Comparison of ENCODE assay signal across 8 cellular contexts in the genomic region with DNA sequence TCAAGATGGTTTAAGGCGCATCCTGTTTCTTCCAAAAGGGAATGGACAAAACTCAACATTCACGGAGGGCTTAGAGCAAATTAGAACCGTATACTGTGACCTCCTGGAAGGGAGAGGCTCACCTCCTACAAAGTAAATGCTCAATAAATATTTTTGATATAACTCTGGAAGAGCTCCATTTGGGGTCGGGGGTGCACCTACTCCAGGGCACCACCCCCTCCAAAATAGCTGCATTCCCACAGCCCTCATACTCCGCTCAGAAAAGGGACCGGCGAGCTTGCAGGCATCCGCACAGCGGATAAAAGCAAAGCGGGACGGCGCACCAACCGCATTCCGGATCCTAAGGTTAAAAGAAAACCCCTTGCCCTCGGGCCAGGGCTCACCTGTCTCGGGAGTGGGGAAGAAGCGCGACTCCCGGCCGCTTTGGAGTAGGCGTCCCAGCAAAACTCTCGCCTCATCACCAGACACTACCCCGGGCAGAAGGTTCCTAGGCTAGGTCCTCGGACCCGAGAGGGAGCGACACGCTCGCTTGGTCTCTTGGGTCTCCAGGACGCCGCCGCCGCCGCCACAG. TPM values are rescaled to one million over a fixed set of nuclear protein-coding genes. Genes with fewer than 3 reads are reported as not detected.
DNase-seq lines count a peak whose midpoint lies in the region; ATAC-seq and TF ChIP-seq lines count a peak whose summit lies in the region.

No MANE protein-coding gene starts in this region.

- peak overlapping the region; percentile 89 to 99 (median 98) for H3K4me3 Mint-ChIP-seq in naive B cell

- DNase-seq in Karpas-422 (no peak), coronary artery (ENCODE audit: low spot score) (no peak), naive B cell (peak; percentile 5), HEK293T (ENCODE audit: extremely low spot score) (no peak), AG08396 (ENCODE audit: low spot score) (no peak), GM19240 (ENCODE audit: insufficient read length, low spot score) (no peak)
- DNase-seq in stimulated activated CD4-positive, alpha-beta T cell treated with anti-CD3 and anti-CD28 coated beads, Interleukin-15, amount 100 ng/mL, for 24 hours: no peak

- peaks cover 41% of the 10 kb centered on the region for H3K4me1 ChIP-seq in Karpas-422 (ENCODE audit: low read length)

- peak overlapping the region; percentile 75 for H3K9ac ChIP-seq in Karpas-422 (ENCODE audit: low read length)

- peaks cover 18 to 42% (median 31%) of the 10 kb centered on the region in 3 donors for H3K4me1 Mint-ChIP-seq in naive B cell

- H3K79me2 ChIP-seq in Karpas-422 (ENCODE audit: low read length): peaks cover 42% of the 10 kb centered on the region

- no peak overlapping the region for H3K27ac ChIP-seq in Karpas-422 (ENCODE audit: low read length)
- H3K27ac ChIP-seq in coronary artery: peak overlapping the region; percentile 86 to 92

- no peak for ATAC-seq in naive B cell (ENCODE audit: low read depth in 2 of 2)

- H3K36me3 Mint-ChIP-seq in naive B cell: no peaks in the 10 kb centered on the region

- H3K36me3 ChIP-seq in Karpas-422 (ENCODE audit: insufficient read depth, low read length): no peaks in the 10 kb centered on the region

- peak overlapping the region; percentile 84 for H2AFZ ChIP-seq in Karpas-422 (ENCODE audit: low read length)

- CTCF ChIA-PET in HEK293T (lab: Yijun Ruan, JAX): no interaction called here

- no peak for TF ChIP-seq CTCF in coronary artery (IDR thresholded peaks at IDR 0.05)

- no peaks in the 10 kb centered on the region for H3K9me3 Mint-ChIP-seq in naive B cell

- H3K4me3 ChIP-seq in Karpas-422 (ENCODE audit: low read length) (peak overlapping the region; percentile 85), coronary artery (peak overlapping the region; percentile 80)

- H3K27ac Mint-ChIP-seq in naive B cell: peak overlapping the region; percentile 97 to 100 (median 99)

- H4K20me1 ChIP-seq in Karpas-422 (ENCODE audit: insufficient read depth, low read depth, low read length): peaks cover 30% of the 10 kb centered on the region

- peak; percentile 22 for TF ChIP-seq POLR2A in GM18526 (IDR thresholded peaks at IDR 0.05; ENCODE audit: extremely low read depth, insufficient read length)

- no peaks in the 10 kb centered on the region for H3K9me3 ChIP-seq in Karpas-422 (ENCODE audit: low read length)

- POLR2A ChIA-PET in HEK293T (lab: Yijun Ruan, JAX): interaction anchor here (0.7 to 2.4 kb wide), 8 partner anchors 9 to 264 kb away, joined by 3 to 15 read pairs (median 3); no protein-coding TSS in a partner anchor

- H3K27me3 Mint-ChIP-seq in naive B cell: no peaks in the 10 kb centered on the region

- H3K27me3 ChIP-seq in Karpas-422 (ENCODE audit: low read length): no peaks in the 10 kb centered on the region

- no peaks in the 10 kb centered on the region for H3K9me2 ChIP-seq in Karpas-422 (replicated peaks; ENCODE audit: insufficient read depth, low read length)

- peak overlapping the region; percentile 92 for H3K4me2 ChIP-seq in Karpas-422 (ENCODE audit: low read depth, low read length, poor library complexity, severe bottlenecking)

TF ChIP-seq in HEK293T, 16 proteins besides CTCF, POLR2A, EP300 and RAD21:
- TF ChIP-seq HDGF (IDR thresholded peaks at IDR 0.05; ENCODE audit: borderline replicate concordance) (no peak), ARNT (IDR thresholded peaks at IDR 0.05) (no peak), SP1 (IDR thresholded peaks at IDR 0.05) (no peak), LEF1 (IDR thresholded peaks at IDR 0.05; ENCODE audit: borderline replicate concordance) (no peak), ELF4 (IDR thresholded peaks at IDR 0.05) (no peak), FOXM1 (IDR thresholded peaks at IDR 0.05; ENCODE audit: borderline replicate concordance) (no peak)

RNA-seq across cellular contexts. Expression of gene WDPCP, which starts 0.4 kb away (rescaled TPM):
- 15.3 and 20.8 TPM in 2 replicates for total RNA-seq in Karpas-422 (2014; rRNA removed; shearing (Covaris generic); ENCODE audit: low replicate concordance)
- polyA plus RNA-seq in naive B cell (ENCODE audit: low read depth in 6 of 6): 1 to 10 TPM; 3.8 to 8.5 (median 5.9) TPM

RNA-seq across cellular contexts. Expression of gene MDH1, which starts 0.9 kb away (rescaled TPM):
- total RNA-seq in Karpas-422 (2014; rRNA removed; shearing (Covaris generic); ENCODE audit: low replicate concordance): 141 and 208 TPM in 2 replicates
- polyA plus RNA-seq in naive B cell (ENCODE audit: low read depth in 6 of 6): 100 to 1,000 TPM; 203 to 322 (median 271) TPM
